ENCODE assay signal across 8 cellular contexts in the genomic region with DNA sequence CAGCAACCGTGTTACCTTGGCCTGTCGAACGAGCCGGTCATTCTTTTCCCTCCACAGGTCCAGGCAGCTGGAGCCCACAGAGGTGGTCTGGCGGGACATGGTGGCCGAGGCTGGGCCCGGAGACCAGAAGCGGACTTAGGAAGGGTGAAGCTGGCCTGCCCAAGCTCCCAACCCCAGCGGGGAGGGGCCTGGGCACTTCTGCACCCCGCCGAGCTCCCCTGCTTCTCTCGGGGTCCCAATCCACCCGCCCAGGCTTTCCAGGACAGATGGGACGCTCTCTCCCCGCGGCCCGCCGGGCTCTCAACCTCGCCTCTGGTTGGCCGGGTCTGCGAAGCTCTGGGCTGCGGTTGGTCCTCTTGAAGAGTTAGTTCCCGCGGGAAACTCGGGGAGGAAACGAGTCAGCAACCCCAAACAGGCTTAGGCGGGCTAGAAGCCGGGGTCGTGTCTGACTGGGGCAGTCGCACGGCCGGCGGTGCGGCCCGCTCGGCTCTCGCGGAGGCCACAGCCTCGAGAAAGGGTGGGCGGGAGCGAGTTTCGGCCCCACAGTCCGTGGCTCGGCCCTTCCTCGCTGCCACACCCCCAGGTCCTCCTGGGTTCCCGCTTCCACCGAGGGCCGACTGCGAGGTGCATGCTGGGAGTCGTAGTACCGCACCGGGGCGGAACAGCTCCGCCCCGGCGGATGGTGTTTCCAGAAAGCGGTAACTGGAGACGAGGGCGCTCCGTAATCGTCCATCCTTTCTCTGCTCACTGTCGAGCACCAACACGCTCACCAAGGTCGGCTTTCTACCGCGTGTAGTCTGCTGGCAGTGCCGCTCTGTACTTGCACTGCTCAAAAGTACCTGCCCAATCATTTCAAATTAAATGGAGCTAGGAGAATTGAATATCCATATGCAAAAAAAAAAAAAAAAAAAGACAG. TPM values are rescaled to one million over a fixed set of nuclear protein-coding genes. Genes with fewer than 3 reads are reported as not detected.
DNase-seq lines count a peak whose midpoint lies in the region; ATAC-seq and TF ChIP-seq lines count a peak whose summit lies in the region.

A gene (minus strand): TSS at position 517 of the 916 bp plus-strand sequence. CDS start 418 bp downstream, at position 99.

- DNase-seq in NCI-H187 (lab: John Stamatoyannopoulos, UW) (peak; percentile 68 to 72), astrocyte of the cerebellum (ENCODE audit: low read depth) (peak; percentile 78), hepatocyte (ENCODE audit: low spot score) (peak; percentile 94), renal cortical epithelial cell (ENCODE audit: low read depth) (peak; percentile 85), cortex of kidney (lab: John Stamatoyannopoulos, UW) (no peak)
- DNase-seq in T-helper 2 cell treated with Interferon-gamma antibody and Interleukin-4, amounts not matched to agents 5 μg/mL and 100 μg/mL, for 36 hours (ENCODE audit: low spot score): peak; percentile 92

- H4K20me1 ChIP-seq in hepatocyte (ENCODE audit: insufficient read depth, poor library complexity, severe bottlenecking): no peaks in the 10 kb centered on the region

- no peaks in the 10 kb centered on the region for H3K27me3 Mint-ChIP-seq in T-helper 2 cell treated with Interferon-gamma antibody and Interleukin-4, amounts not matched to agents 5 μg/mL and 100 μg/mL, for 36 hours (ENCODE audit: low read depth)

- no peaks in the 10 kb centered on the region for H3K9me2 ChIP-seq in hepatocyte (replicated peaks; ENCODE audit: insufficient read depth)

- peaks cover 26% of the 10 kb centered on the region for H3K36me3 Mint-ChIP-seq in T-helper 2 cell treated with Interferon-gamma antibody and Interleukin-4, amounts not matched to agents 5 μg/mL and 100 μg/mL, for 36 hours (ENCODE audit: low read depth)

- WGBS in hepatocyte (ENCODE audit: low lambda C conversion rate, missing lambda C conversion rate): under 1% methylated on average over 66 of the region's 67 CpGs

- no peak for TF ChIP-seq CTCF in astrocyte of the cerebellum (IDR thresholded peaks at IDR 0.05; ENCODE audit: low read depth, low read length, missing control alignments)
- no peak for TF ChIP-seq CTCF in hepatocyte (IDR thresholded peaks at IDR 0.05; ENCODE audit: poor library complexity)

- H3K4me1 ChIP-seq in hepatocyte (ENCODE audit: insufficient read depth): peaks cover 6% of the 10 kb centered on the region

- H3K4me3 ChIP-seq in astrocyte of the cerebellum (ENCODE audit: low read depth, low read length) (peak within 1 kb of the TSS; percentile 65), hepatocyte (peak within 1 kb of the TSS; percentile 65)

- peaks cover 20% of the 10 kb centered on the region for H3K79me2 ChIP-seq in hepatocyte

- in situ Hi-C loops in astrocyte of the cerebellum (cut with HindIII; ENCODE audit: low sequenced_read_pairs): no loop called here

- H3K27ac ChIP-seq in hepatocyte: peak within 1 kb of the TSS; percentile 39

- ATAC-seq in GM18498 (IDR thresholded peaks at IDR 0.05; ENCODE audit: unreplicated experiment): peak; percentile 92
- peak; percentile 96 for ATAC-seq in HG02885 (IDR thresholded peaks at IDR 0.05; ENCODE audit: poor library complexity, unreplicated experiment)

- peaks cover 26% of the 10 kb centered on the region for H3K4me1 Mint-ChIP-seq in T-helper 2 cell treated with Interferon-gamma antibody and Interleukin-4, amounts not matched to agents 5 μg/mL and 100 μg/mL, for 36 hours (ENCODE audit: low read depth)

- H3K9me3 ChIP-seq in hepatocyte (ENCODE audit: low read depth): no peaks in the 10 kb centered on the region

- H2AFZ ChIP-seq in hepatocyte: peak within 1 kb of the TSS; percentile 64

- H3K27me3 ChIP-seq in hepatocyte: no peaks in the 10 kb centered on the region

- H3K4me3 Mint-ChIP-seq in T-helper 2 cell treated with Interferon-gamma antibody and Interleukin-4, amounts not matched to agents 5 μg/mL and 100 μg/mL, for 36 hours: peak within 1 kb of the TSS; percentile 93

- H3K27ac Mint-ChIP-seq in T-helper 2 cell treated with Interferon-gamma antibody and Interleukin-4, amounts not matched to agents 5 μg/mL and 100 μg/mL, for 36 hours: peak within 1 kb of the TSS; percentile 99

- peak within 1 kb of the TSS; percentile 94 for H3K4me2 ChIP-seq in hepatocyte

- no peaks in the 10 kb centered on the region for H3K36me3 ChIP-seq in hepatocyte (replicated peaks; ENCODE audit: insufficient read depth, low read depth)

- H3K9me3 Mint-ChIP-seq in T-helper 2 cell treated with Interferon-gamma antibody and Interleukin-4, amounts not matched to agents 5 μg/mL and 100 μg/mL, for 36 hours: no peaks in the 10 kb centered on the region

RNA-seq across cellular contexts. Expression of the gene that starts here (rescaled TPM):
- 13.4 and 38.2 TPM in 2 replicates for total RNA-seq in hepatocyte
- 15.3 and 15.8 TPM in 2 replicates for polyA plus RNA-seq in hepatocyte
- total RNA-seq in renal cortical epithelial cell: 6.7 and 13.0 TPM in 2 replicates
